ENCODE assay signal across 9 cellular contexts in genomic region chr3:187828571-187829452, GRCh38.
DNase-seq lines count a peak whose midpoint lies in the region; ATAC-seq and TF ChIP-seq lines count a peak whose summit lies in the region.
"Had no signal": no experiment of that assay in that cellular context is flagged by ENCODE, and none has a peak within 500 bp of the region (broad histone marks: within the 10 kb centered on the region; RNA-seq: fewer than 3 reads in every experiment).

No MANE protein-coding gene starts in this region.

- peak; percentile 54 for DNase-seq in osteocyte (ENCODE audit: extremely low spot score, unreplicated experiment)
- no peak for DNase-seq in cerebellar nuclear complex (lab: John Stamatoyannopoulos, UW)
- no peak for DNase-seq in Right ventricle myocardium superior
- no peak for DNase-seq in AML-193 (lab: John Stamatoyannopoulos, UW)
- DNase-seq: activated CD4-positive, alpha-beta T cell treated with anti-CD3 and anti-CD28 coated beads, Interleukin-2, amount 50 U/mL, for 4 hours; hypothalamus had no signal

- no peak overlapping the region for H3K4me3 Mint-ChIP-seq in osteocyte (ENCODE audit: unreplicated experiment)

- intact Hi-C loops in Right ventricle myocardium superior (cut with DNase I): no loop called here

- no peaks in the 10 kb centered on the region for H3K36me3 Mint-ChIP-seq in osteocyte (ENCODE audit: unreplicated experiment)

- peak; percentile 83 for ATAC-seq in GM18858 (IDR thresholded peaks at IDR 0.05; ENCODE audit: unreplicated experiment)
- peak; percentile 78 for ATAC-seq in GM21717 (IDR thresholded peaks at IDR 0.05; ENCODE audit: unreplicated experiment)
- peak; percentile 90 for ATAC-seq in HG03575 (IDR thresholded peaks at IDR 0.05; ENCODE audit: extremely low read depth, insufficient number of reproducible peaks, low FRiP score, unreplicated experiment)
- ATAC-seq in Right ventricle myocardium superior (ENCODE audit: poor library complexity): no peak

- peaks cover 3% of the 10 kb centered on the region for H3K9me3 Mint-ChIP-seq in osteocyte (ENCODE audit: unreplicated experiment)

- peaks cover 2% of the 10 kb centered on the region for H3K4me1 Mint-ChIP-seq in osteocyte (ENCODE audit: unreplicated experiment)

- TF ChIP-seq CTCF in osteocyte (IDR thresholded peaks at IDR 0.05): no peak

- H3K27ac Mint-ChIP-seq in osteocyte (ENCODE audit: unreplicated experiment): no peak overlapping the region

- H3K27me3 Mint-ChIP-seq in osteocyte (ENCODE audit: unreplicated experiment): no peaks in the 10 kb centered on the region
